12 cellular contexts compared by ENCODE assay signal in genomic region chr5:101897914-101898313, GRCh38.
DNase-seq lines count a peak whose midpoint lies in the region; ATAC-seq and TF ChIP-seq lines count a peak whose summit lies in the region.
"Had no signal": no experiment of that assay in that cellular context is flagged by ENCODE, and none has a peak within 500 bp of the region (broad histone marks: within the 10 kb centered on the region; RNA-seq: fewer than 3 reads in every experiment).

No MANE protein-coding gene starts in this region.

- no peaks in the 10 kb centered on the region for H3K9me3 ChIP-seq in BE2C
- no peaks in the 10 kb centered on the region for H3K9me3 ChIP-seq in CD4-positive, alpha-beta memory T cell (ENCODE audit: control insufficient read depth in 1 of 2, low read length in 2 of 2)

- peaks cover 4% of the 10 kb centered on the region for H3K4me1 ChIP-seq in BE2C
- H3K4me1 ChIP-seq in CD4-positive, alpha-beta memory T cell (ENCODE audit: insufficient read depth, low read length) = no peaks in the 10 kb centered on the region

- H3K27me3 Mint-ChIP-seq in CD4-positive, alpha-beta memory T cell = peaks cover 0 to 2% of the 10 kb centered on the region in 2 donors

- no peaks in the 10 kb centered on the region for H3K4me1 Mint-ChIP-seq in CD4-positive, alpha-beta memory T cell

- no peak overlapping the region for H3K4me3 Mint-ChIP-seq in CD4-positive, alpha-beta memory T cell

- DNase-seq in BE2C (peak; percentile 75), NCI-H146 treated with DMSO at 0.1 percent for 48 hours (lab: John Stamatoyannopoulos, UW; ENCODE audit: unreplicated experiment) (peak; percentile 77), SK-MEL-5 (ENCODE audit: low read depth, low spot score) (peak; percentile 50), AG20443 (ENCODE audit: low spot score) (no peak), T-helper 1 cell (no peak)
- no peak for DNase-seq in CD4-positive, alpha-beta memory T cell
- DNase-seq: activated CD4-positive, CD25-positive, alpha-beta regulatory T cell; left cardiac atrium; NCI-H1694; posterior cingulate gyrus had no signal

- CTCF ChIA-PET in CD4-positive, alpha-beta memory T cell (lab: Charles Lee; ENCODE audit: partially characterized antibody) = no interaction called here

- no peaks in the 10 kb centered on the region for H3K36me3 Mint-ChIP-seq in CD4-positive, alpha-beta memory T cell

- H3K27ac Mint-ChIP-seq in CD4-positive, alpha-beta memory T cell = no peak overlapping the region

- intact Hi-C loops in CD4-positive, alpha-beta memory T cell (cut with micrococcal nuclease) = no loop called here

- in situ Hi-C loops in SK-MEL-5 (cut with HindIII; ENCODE audit: low pct_unique_long_range_greater_than_20kb, low sequenced_read_pairs) = no loop called here

- H3K27me3 ChIP-seq in BE2C = no peaks in the 10 kb centered on the region
- H3K27me3 ChIP-seq in CD4-positive, alpha-beta memory T cell (ENCODE audit: insufficient read depth, low read length) = no peaks in the 10 kb centered on the region

- POLR2A ChIA-PET in CD4-positive, alpha-beta memory T cell (lab: Charles Lee; ENCODE audit: partially characterized antibody) = no interaction called here

- ATAC-seq in GM21528 (IDR thresholded peaks at IDR 0.05; ENCODE audit: low FRiP score, unreplicated experiment) = peak; percentile 62
- ATAC-seq in GM21367 (IDR thresholded peaks at IDR 0.05; ENCODE audit: unreplicated experiment) = no peak
- ATAC-seq: left cardiac atrium had no signal

- TF ChIP-seq CTCF in BE2C (IDR thresholded peaks at IDR 0.05; ENCODE audit: low read depth, low read length) = no peak

- H3K27ac ChIP-seq in CD4-positive, alpha-beta memory T cell (ENCODE audit: low read depth, low read length) = no peak overlapping the region

- H3K36me3 ChIP-seq in BE2C = no peaks in the 10 kb centered on the region
- no peaks in the 10 kb centered on the region for H3K36me3 ChIP-seq in CD4-positive, alpha-beta memory T cell (ENCODE audit: insufficient read depth, low read length)

- peak overlapping the region; percentile 39 for H3K4me3 ChIP-seq in BE2C (ENCODE audit: low read depth, low read length)
- no peak overlapping the region for H3K4me3 ChIP-seq in CD4-positive, alpha-beta memory T cell (ENCODE audit: low read length in 2 of 2)

- H3K9me3 Mint-ChIP-seq in CD4-positive, alpha-beta memory T cell = peaks cover 0 to 2% (median 0%) of the 10 kb centered on the region in 8 donors

Comparison
In these comparisons a context has a peak if more than half of its experiments do, and no peak if none do; other contexts are left out.
1. DNase-seq: peak in BE2C (single experiment), NCI-H146 treated with DMSO at 0.1 percent for 48 hours (single experiment) and SK-MEL-5 (single experiment); none in AG20443 (single experiment), T-helper 1 cell (0 of 5) and CD4-positive, alpha-beta memory T cell (0 of 5).